ENCODE assay signal across 29 cellular contexts in the genomic region with DNA sequence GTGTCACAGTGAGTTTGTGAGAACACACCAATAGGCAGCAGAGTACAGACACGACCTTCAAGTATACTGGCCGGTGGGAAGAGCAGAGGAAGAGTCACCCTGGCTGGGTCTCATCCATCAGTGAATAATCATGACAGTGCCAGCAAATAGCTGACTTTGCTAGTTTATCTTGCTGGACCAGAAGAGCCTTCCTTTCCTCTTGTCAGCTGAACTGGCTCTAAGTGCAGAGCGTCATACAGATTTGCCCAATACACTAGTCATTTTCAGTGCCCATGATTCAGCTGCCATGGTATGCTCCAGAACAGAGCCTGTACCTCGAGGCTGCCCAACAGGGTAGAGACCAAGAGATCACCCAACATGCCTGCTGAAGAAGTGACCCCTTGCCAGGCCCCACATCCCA.
"Had no signal": no experiment of that assay in that cellular context is flagged by ENCODE, and none has a peak within 500 bp of the region (broad histone marks: within the 10 kb centered on the region; RNA-seq: fewer than 3 reads in every experiment).

No MANE protein-coding gene starts in this region.

- H3K4me3 ChIP-seq: ascending aorta, esophagus muscularis mucosa, gastroesophageal sphincter, heart right ventricle had no signal

- FAIRE-seq: colon, endometrium, endothelial cell of umbilical vein had no signal

- H3K36me3 ChIP-seq: ascending aorta, brain microvascular endothelial cell, esophagus muscularis mucosa, gastroesophageal sphincter, heart right ventricle had no signal

- H3K27ac ChIP-seq: ascending aorta, brain microvascular endothelial cell, esophagus muscularis mucosa, gastroesophageal sphincter, heart right ventricle had no signal

- ATAC-seq: activated CD4-positive, alpha-beta T cell treated with anti-CD3 and anti-CD28 coated beads for 36 hours; activated naive CD4-positive, alpha-beta T cell treated with anti-CD3 and anti-CD28 coated beads, Interleukin-2, amount 50 U/mL, for 72 hours; activated T-cell treated with anti-CD3 and anti-CD28 coated beads, Interleukin-2, amount 50 U/mL, for 72 hours; gastroesophageal sphincter; heart right ventricle had no signal

- DNase-seq: activated CD4-positive, alpha-beta memory T cell treated with anti-CD3 and anti-CD28 coated beads, Interleukin-2, amount 10 ng/mL, durations not matched to agents 7 days and 5 days; activated CD4-positive, alpha-beta T cell treated with anti-CD3 and anti-CD28 coated beads for 36 hours; activated CD4-positive, alpha-beta T cell treated with anti-CD3 and anti-CD28 coated beads, Interleukin-2, amount 10 ng/mL, durations not matched to agents 7 days and 5 days; activated CD4-positive, alpha-beta T cell treated with anti-CD3 and anti-CD28 coated beads, Interleukin-2, amount 50 U/mL, for 4 hours; activated CD4-positive, CD25-positive, alpha-beta regulatory T cell; activated CD4-positive, CD25-positive, alpha-beta regulatory T cell treated with anti-CD3 and anti-CD28 coated beads, Interleukin-2, amount 50 U/mL, for 72 hours; activated CD8-positive, alpha-beta memory T cell treated with anti-CD3 and anti-CD28 coated beads, Interleukin-2, amount 50 U/mL, for 48 hours; activated gamma-delta T cell; activated naive CD4-positive, alpha-beta T cell; activated naive CD4-positive, alpha-beta T cell treated with anti-CD3 and anti-CD28 coated beads, Interleukin-2, amount 10 ng/mL, durations not matched to agents 7 days and 5 days; activated naive CD8-positive, alpha-beta T cell treated with anti-CD3 and anti-CD28 coated beads, Interleukin-2, amount 10 ng/mL, durations not matched to agents 7 days and 5 days; activated T-cell treated with anti-CD3 and anti-CD28 coated beads for 4 hours; activated T-cell treated with anti-CD3 and anti-CD28 coated beads, Interleukin-2, amount 50 U/mL, for 24 hours; activated T-cell treated with anti-CD3 and anti-CD28 coated beads, Interleukin-2, amount 50 U/mL, for 72 hours; brain microvascular endothelial cell; caudate nucleus; cortex of kidney; dermis blood vessel endothelial cell; effector CD4-positive, alpha-beta T cell; foreskin melanocyte; heart right ventricle; T-helper 2 cell had no signal

- H3K4me1 ChIP-seq: ascending aorta, esophagus muscularis mucosa, gastroesophageal sphincter, heart right ventricle had no signal

- H3K27me3 ChIP-seq: ascending aorta, brain microvascular endothelial cell had no signal

- H3K9me3 ChIP-seq: ascending aorta had no signal
